Comparison of ENCODE assay signal across 8 cellular contexts in genomic region chr20:63978319-63979220, GRCh38. TPM values are rescaled to one million over a fixed set of nuclear protein-coding genes. Genes with fewer than 3 reads are reported as not detected.
DNase-seq lines count a peak whose midpoint lies in the region; ATAC-seq and TF ChIP-seq lines count a peak whose summit lies in the region.

No MANE protein-coding gene starts in this region.

- H3K4me2 ChIP-seq in Loucy (ENCODE audit: low read depth, low read length, poor library complexity, severe bottlenecking) = peak overlapping the region; percentile 92

- H3K79me2 ChIP-seq in Loucy (ENCODE audit: insufficient read depth, low read length) = peaks cover 31% of the 10 kb centered on the region

- 0 out of 2 replicates have a peak, but pooled peaks cover 7% of the 10 kb centered on the region for H3F3A ChIP-seq in Loucy (ENCODE audit: low read depth)

- H3K4me1 ChIP-seq in Loucy (ENCODE audit: insufficient read depth, low read length, poor library complexity, severe bottlenecking) (peaks cover 44% of the 10 kb centered on the region), stomach smooth muscle (ENCODE audit: control insufficient read depth, insufficient read depth, low read length) (peaks cover 39% of the 10 kb centered on the region)

- TF ChIP-seq CTCF in Loucy (conservative IDR thresholded peaks at IDR 0.05; ENCODE audit: low read length) = no peak

- peak overlapping the region; percentile 88 for H3K9ac ChIP-seq in Loucy (ENCODE audit: low read depth, low read length, poor library complexity, severe bottlenecking)
- H3K9ac ChIP-seq in stomach smooth muscle (ENCODE audit: low read length in 2 of 2) = peak overlapping the region; percentile 21 to 53

- no peak overlapping the region for H3K27ac ChIP-seq in stomach smooth muscle (ENCODE audit: low read length)

- H3K36me3 ChIP-seq in Loucy (ENCODE audit: insufficient read depth, low read length) (0 out of 2 replicates have a peak, but pooled peaks cover 3% of the 10 kb centered on the region), stomach smooth muscle (ENCODE audit: control insufficient read depth in 2 of 2, insufficient read depth in 2 of 2, low read length in 2 of 2) (peaks cover 4% of the 10 kb centered on the region in 2 donors)

- no peaks in the 10 kb centered on the region for H3K9me2 ChIP-seq in Loucy (replicated peaks; ENCODE audit: low read depth, low read length)

- H3K9me3 ChIP-seq in Loucy (ENCODE audit: insufficient read depth, low read depth, low read length) = no peaks in the 10 kb centered on the region
- no peaks in the 10 kb centered on the region for H3K9me3 ChIP-seq in stomach smooth muscle (ENCODE audit: control insufficient read depth in 2 of 2, low read length in 2 of 2)

- H2AFZ ChIP-seq in Loucy (ENCODE audit: low read length) = peak overlapping the region; percentile 70

- ATAC-seq in GM19467 (IDR thresholded peaks at IDR 0.05; ENCODE audit: unreplicated experiment) (peak; percentile 36), GM21390 (IDR thresholded peaks at IDR 0.05; ENCODE audit: unreplicated experiment) (no peak)

- no peaks in the 10 kb centered on the region for H3K27me3 ChIP-seq in Loucy (ENCODE audit: insufficient read depth, low read length, poor library complexity, severe bottlenecking)
- H3K27me3 ChIP-seq in stomach smooth muscle (ENCODE audit: control insufficient read depth in 1 of 2, insufficient read depth in 2 of 2, low read length in 2 of 2) = no peaks in the 10 kb centered on the region

- H3K4me3 ChIP-seq in Loucy (ENCODE audit: low read length, poor library complexity, severe bottlenecking) (peak overlapping the region; percentile 90), stomach smooth muscle (ENCODE audit: low read length in 2 of 2) (peak overlapping the region; percentile 69 to 98)

- DNase-seq in DMS153 (lab: John Stamatoyannopoulos, UW) (peak; percentile 38), UCSD-AML1 (lab: John Stamatoyannopoulos, UW; ENCODE audit: unreplicated experiment) (peak; percentile 86), dermis microvascular lymphatic vessel endothelial cell (ENCODE audit: low read depth in 2 of 2) (peak; percentile 39 to 58), middle frontal gyrus (ENCODE audit: extremely low spot score, low spot score) (peak; percentile 11)

- peaks cover 11% of the 10 kb centered on the region for H4K20me1 ChIP-seq in Loucy (ENCODE audit: insufficient read depth, low read length, poor library complexity, severe bottlenecking)

RNA-seq across cellular contexts. Expression of gene SAMD10, which starts 0.9 kb away (rescaled TPM):
- total RNA-seq in dermis microvascular lymphatic vessel endothelial cell = 2.4 and 5.9 TPM in 2 replicates

RNA-seq across cellular contexts. Expression of gene PRPF6, which starts 2.4 kb away (rescaled TPM):
- total RNA-seq in dermis microvascular lymphatic vessel endothelial cell = 40.6 and 49.0 TPM in 2 replicates

RNA-seq across cellular contexts. Expression of gene ZNF512B, which starts 8.8 kb away (rescaled TPM):
- 5.9 and 11.0 TPM in 2 replicates for total RNA-seq in dermis microvascular lymphatic vessel endothelial cell

RNA-seq across cellular contexts. Expression of gene UCKL1, which starts 22.4 kb away (rescaled TPM):
- total RNA-seq in dermis microvascular lymphatic vessel endothelial cell = 26.6 and 45.0 TPM in 2 replicates

RNA-seq across cellular contexts. Expression of gene C20orf204, which starts 57.4 kb away (rescaled TPM):
- 5.8 and 6.3 TPM in 2 replicates for total RNA-seq in dermis microvascular lymphatic vessel endothelial cell

Comparison
In these comparisons a context has a peak if more than half of its experiments do, and no peak if none do; other contexts are left out.
1. DNase-seq: peak in every context shown above with its lines; median percentile 86 in UCSD-AML1; 48 in dermis microvascular lymphatic vessel endothelial cell; 38 in DMS153; 11 in middle frontal gyrus.